Comparison of ENCODE assay signal across 2 cellular contexts in the genomic region with DNA sequence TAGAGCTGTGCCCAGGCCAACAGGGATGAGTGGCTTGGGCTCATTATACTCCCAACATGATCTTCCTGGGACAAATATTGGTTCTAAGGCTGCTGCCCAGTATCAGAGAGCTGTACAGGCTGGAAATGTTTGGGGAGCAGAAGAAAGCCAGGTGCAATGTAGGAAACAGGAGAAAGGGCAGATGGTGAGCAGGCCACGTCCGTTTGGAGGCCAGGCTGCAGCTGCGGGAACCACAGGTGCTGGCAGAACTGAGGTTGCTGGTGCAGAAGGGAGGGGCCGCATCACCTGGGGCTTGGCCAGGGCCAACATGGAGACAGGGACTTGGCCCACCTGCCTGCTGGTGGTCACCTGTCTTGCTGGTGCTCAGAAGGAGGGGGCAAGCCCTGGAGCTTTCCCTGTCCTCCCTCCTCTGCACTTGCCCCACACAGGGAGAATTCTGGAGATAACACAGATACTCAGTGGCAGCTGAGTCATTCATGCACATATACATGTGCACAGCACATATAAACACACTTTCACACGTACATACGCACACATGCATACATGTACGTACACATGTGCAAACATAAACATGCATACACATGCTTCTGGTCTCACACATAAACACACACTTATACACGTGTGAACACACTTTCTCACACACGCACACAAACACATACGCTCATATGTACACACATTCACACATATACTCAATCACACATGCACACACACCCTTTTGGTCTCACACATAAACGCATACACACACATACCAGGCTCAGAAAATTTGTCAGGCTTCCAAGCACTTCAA.
A peak's percentile ranks its signal among the peaks of the same experiment; 100 is the strongest.
TF ChIP-seq lines count a peak whose summit lies in the region.

No MANE protein-coding gene starts in this region.

TF ChIP-seq in HepG2, 621 proteins besides CTCF, POLR2A, EP300 and RAD21 (continued from another document):
- TF ChIP-seq, protein P1, sequence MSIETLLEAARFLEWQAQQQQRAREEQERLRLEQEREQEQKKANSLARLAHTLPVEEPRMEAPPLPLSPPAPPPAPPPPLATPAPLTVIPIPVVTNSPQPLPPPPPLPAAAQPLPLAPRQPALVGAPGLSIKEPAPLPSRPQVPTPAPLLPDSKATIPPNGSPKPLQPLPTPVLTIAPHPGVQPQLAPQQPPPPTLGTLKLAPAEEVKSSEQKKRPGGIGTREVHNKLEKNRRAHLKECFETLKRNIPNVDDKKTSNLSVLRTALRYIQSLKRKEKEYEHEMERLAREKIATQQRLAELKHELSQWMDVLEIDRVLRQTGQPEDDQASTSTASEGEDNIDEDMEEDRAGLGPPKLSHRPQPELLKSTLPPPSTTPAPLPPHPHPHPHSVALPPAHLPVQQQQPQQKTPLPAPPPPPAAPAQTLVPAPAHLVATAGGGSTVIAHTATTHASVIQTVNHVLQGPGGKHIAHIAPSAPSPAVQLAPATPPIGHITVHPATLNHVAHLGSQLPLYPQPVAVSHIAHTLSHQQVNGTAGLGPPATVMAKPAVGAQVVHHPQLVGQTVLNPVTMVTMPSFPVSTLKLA (IDR thresholded peaks at IDR 0.05): peak; percentile 94
- TF ChIP-seq, protein P2, sequence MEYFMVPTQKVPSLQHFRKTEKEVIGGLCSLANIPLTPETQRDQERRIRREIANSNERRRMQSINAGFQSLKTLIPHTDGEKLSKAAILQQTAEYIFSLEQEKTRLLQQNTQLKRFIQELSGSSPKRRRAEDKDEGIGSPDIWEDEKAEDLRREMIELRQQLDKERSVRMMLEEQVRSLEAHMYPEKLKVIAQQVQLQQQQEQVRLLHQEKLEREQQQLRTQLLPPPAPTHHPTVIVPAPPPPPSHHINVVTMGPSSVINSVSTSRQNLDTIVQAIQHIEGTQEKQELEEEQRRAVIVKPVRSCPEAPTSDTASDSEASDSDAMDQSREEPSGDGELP (IDR thresholded peaks at IDR 0.05; ENCODE audit: borderline replicate concordance, low read depth): no peak

TF ChIP-seq in SK-N-SH, 30 proteins besides CTCF, POLR2A, EP300 and RAD21 (continued from another document):
- TF ChIP-seq MEF2A (IDR thresholded peaks at IDR 0.05; ENCODE audit: borderline replicate concordance, low read depth) (no peak), GABPA (IDR thresholded peaks at IDR 0.05; ENCODE audit: low read depth) (no peak), EZH2phosphoT487 (IDR thresholded peaks at IDR 0.05; ENCODE audit: borderline replicate concordance, low read depth) (no peak), NFIC (IDR thresholded peaks at IDR 0.05; ENCODE audit: borderline replicate concordance) (no peak), SMC3 (IDR thresholded peaks at IDR 0.05; ENCODE audit: low read depth, low read length) (no peak), TCF12 (IDR thresholded peaks at IDR 0.05) (no peak)
- TF ChIP-seq, protein P3, sequence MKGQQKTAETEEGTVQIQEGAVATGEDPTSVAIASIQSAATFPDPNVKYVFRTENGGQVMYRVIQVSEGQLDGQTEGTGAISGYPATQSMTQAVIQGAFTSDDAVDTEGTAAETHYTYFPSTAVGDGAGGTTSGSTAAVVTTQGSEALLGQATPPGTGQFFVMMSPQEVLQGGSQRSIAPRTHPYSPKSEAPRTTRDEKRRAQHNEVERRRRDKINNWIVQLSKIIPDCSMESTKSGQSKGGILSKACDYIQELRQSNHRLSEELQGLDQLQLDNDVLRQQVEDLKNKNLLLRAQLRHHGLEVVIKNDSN (IDR thresholded peaks at IDR 0.05; ENCODE audit: borderline replicate concordance, low read depth): no peak
